ENCODE assay signal across 24 cellular contexts in the genomic region with DNA sequence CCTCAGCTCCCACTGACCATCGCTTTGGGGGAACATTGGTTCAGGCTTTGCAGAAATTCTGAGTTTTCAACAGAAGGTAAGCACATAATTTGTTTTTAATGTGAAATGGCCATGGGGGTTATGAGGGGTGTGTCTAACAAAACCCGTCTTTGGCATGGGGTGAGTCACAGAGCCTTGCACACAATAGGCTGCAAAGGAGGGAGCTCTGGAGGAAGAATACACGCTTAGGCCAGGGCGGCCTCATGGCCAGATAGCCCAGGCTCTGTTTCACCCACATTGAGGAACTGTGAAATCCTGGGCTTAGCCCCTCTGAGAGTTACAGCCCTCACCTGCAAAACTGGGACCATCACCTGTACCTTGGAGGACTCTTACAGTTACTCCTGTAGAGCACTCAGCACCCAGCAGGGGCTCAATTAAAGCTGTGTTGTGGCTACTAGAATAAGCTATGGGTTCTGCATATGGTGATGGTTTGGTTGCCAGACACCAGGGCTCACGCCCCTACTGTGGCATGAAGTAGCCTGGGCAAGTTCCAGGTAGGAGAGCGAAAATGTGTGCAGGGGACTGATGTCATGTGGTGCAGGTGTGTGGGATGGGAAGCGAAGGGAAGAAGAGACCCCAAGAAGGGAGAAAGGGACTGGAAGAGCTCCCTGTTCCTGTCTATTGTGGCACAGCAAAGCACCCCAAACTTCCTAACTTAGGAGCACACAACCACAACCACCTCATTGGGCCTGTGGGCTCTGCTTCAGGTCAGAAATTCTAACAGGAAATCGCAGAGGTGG.
DNase-seq lines count a peak whose midpoint lies in the region; ATAC-seq and TF ChIP-seq lines count a peak whose summit lies in the region.
"Had no signal": no experiment of that assay in that cellular context is flagged by ENCODE, and none has a peak within 500 bp of the region (broad histone marks: within the 10 kb centered on the region; RNA-seq: fewer than 3 reads in every experiment).

No MANE protein-coding gene starts in this region.

- no peak overlapping the region for H3K4me3 Mint-ChIP-seq in stimulated activated memory B cell treated with anti-CD40 and anti-IgM and Interleukin-4, amounts not matched to agents 10 μg/mL and 1 μg/mL and 100 μg/mL, for 72 hours
- no peak overlapping the region for H3K4me3 Mint-ChIP-seq in natural killer cell
- H3K4me3 Mint-ChIP-seq: central memory CD8-positive, alpha-beta T cell; natural killer cell treated with Interleukin-12 subunit alpha and Interleukin-12 subunit beta and Interleukin-15 and Interleukin-18, amount 100 ng/mL, for 72 hours; T-cell had no signal

- no peak for TF ChIP-seq CTCF in cardiac muscle cell (IDR thresholded peaks at IDR 0.05; ENCODE audit: low read depth, low read length)
- no peak for TF ChIP-seq CTCF in left ventricle myocardium inferior (IDR thresholded peaks at IDR 0.05; ENCODE audit: borderline replicate concordance)
- TF ChIP-seq CTCF in RWPE2 (IDR thresholded peaks at IDR 0.05; ENCODE audit: poor library complexity, severe bottlenecking): no peak
- no peak for TF ChIP-seq CTCF in natural killer cell (IDR thresholded peaks at IDR 0.05)

- H3K27me3 ChIP-seq in cardiac muscle cell: no peaks in the 10 kb centered on the region
- no peaks in the 10 kb centered on the region for H3K27me3 ChIP-seq in left ventricle myocardium inferior (ENCODE audit: low read depth)
- no peaks in the 10 kb centered on the region for H3K27me3 ChIP-seq in RWPE2 (ENCODE audit: insufficient read depth, poor library complexity, severe bottlenecking)

- ATAC-seq in RWPE2 (ENCODE audit: low read depth) (peak; percentile 52; the same call in 2 of the 3 replicates), natural killer cell (no peak)
- peak; percentile 31 for ATAC-seq in stimulated activated memory B cell treated with anti-CD40 and anti-IgM and Interleukin-4, amounts not matched to agents 10 μg/mL and 1 μg/mL and 100 μg/mL, for 72 hours
- ATAC-seq: GM12878; natural killer cell treated with Interleukin-12 subunit alpha and Interleukin-12 subunit beta and Interleukin-15 and Interleukin-18, amount 100 ng/mL, for 72 hours; T-cell had no signal

- no peaks in the 10 kb centered on the region for H3K9me3 Mint-ChIP-seq in stimulated activated memory B cell treated with anti-CD40 and anti-IgM and Interleukin-4, amounts not matched to agents 10 μg/mL and 1 μg/mL and 100 μg/mL, for 72 hours
- no peaks in the 10 kb centered on the region for H3K9me3 Mint-ChIP-seq in natural killer cell
- H3K9me3 Mint-ChIP-seq: central memory CD8-positive, alpha-beta T cell; natural killer cell treated with Interleukin-12 subunit alpha and Interleukin-12 subunit beta and Interleukin-15 and Interleukin-18, amount 100 ng/mL, for 72 hours; T-cell had no signal

- intact Hi-C loops in left ventricle myocardium inferior (cut with micrococcal nuclease) (no loop called here), natural killer cell (cut with micrococcal nuclease) (no loop called here)

- H3K4me3 ChIP-seq in cardiac muscle cell: no peak overlapping the region
- no peak overlapping the region for H3K4me3 ChIP-seq in left ventricle myocardium inferior
- no peak overlapping the region for H3K4me3 ChIP-seq in RWPE2 (ENCODE audit: severe bottlenecking)
- H3K4me3 ChIP-seq: GM12878, prostate gland, skin epidermis had no signal

- H3K4me1 Mint-ChIP-seq in stimulated activated memory B cell treated with anti-CD40 and anti-IgM and Interleukin-4, amounts not matched to agents 10 μg/mL and 1 μg/mL and 100 μg/mL, for 72 hours: no peaks in the 10 kb centered on the region
- H3K4me1 Mint-ChIP-seq in natural killer cell: peaks cover 12% of the 10 kb centered on the region in 2 donors
- H3K4me1 Mint-ChIP-seq: central memory CD8-positive, alpha-beta T cell; T-cell had no signal

- H3K27me3 Mint-ChIP-seq in stimulated activated memory B cell treated with anti-CD40 and anti-IgM and Interleukin-4, amounts not matched to agents 10 μg/mL and 1 μg/mL and 100 μg/mL, for 72 hours: no peaks in the 10 kb centered on the region
- peaks cover 6 to 9% of the 10 kb centered on the region in 2 donors for H3K27me3 Mint-ChIP-seq in natural killer cell (ENCODE audit: low read depth in 2 of 2)

- H3K4me1 ChIP-seq in cardiac muscle cell (ENCODE audit: low read depth) (peaks cover 37% of the 10 kb centered on the region), left ventricle myocardium inferior (peaks cover 21% of the 10 kb centered on the region), RWPE2 (ENCODE audit: insufficient read depth, poor library complexity, severe bottlenecking) (no peaks in the 10 kb centered on the region)
- H3K4me1 ChIP-seq: prostate gland had no signal

- H3K27ac Mint-ChIP-seq in stimulated activated memory B cell treated with anti-CD40 and anti-IgM and Interleukin-4, amounts not matched to agents 10 μg/mL and 1 μg/mL and 100 μg/mL, for 72 hours: no peak overlapping the region
- no peak overlapping the region for H3K27ac Mint-ChIP-seq in natural killer cell
- H3K27ac Mint-ChIP-seq: natural killer cell treated with Interleukin-12 subunit alpha and Interleukin-12 subunit beta and Interleukin-15 and Interleukin-18, amount 100 ng/mL, for 72 hours; T-cell had no signal

- no peaks in the 10 kb centered on the region for H3K36me3 Mint-ChIP-seq in stimulated activated memory B cell treated with anti-CD40 and anti-IgM and Interleukin-4, amounts not matched to agents 10 μg/mL and 1 μg/mL and 100 μg/mL, for 72 hours
- no peaks in the 10 kb centered on the region for H3K36me3 Mint-ChIP-seq in natural killer cell
- H3K36me3 Mint-ChIP-seq: T-cell had no signal

- H3K9me3 ChIP-seq in cardiac muscle cell (ENCODE audit: low read depth) (no peaks in the 10 kb centered on the region), left ventricle myocardium inferior (replicated peaks) (no peaks in the 10 kb centered on the region), RWPE2 (ENCODE audit: severe bottlenecking) (no peaks in the 10 kb centered on the region)
- H3K9me3 ChIP-seq: prostate gland had no signal

- no peak for DNase-seq in cardiac muscle cell (ENCODE audit: low read depth in 1 of 2, low spot score in 1 of 2)
- DNase-seq in left ventricle myocardium inferior: no peak
- peak; percentile 25 to 39 for DNase-seq in NCI-H187 (lab: John Stamatoyannopoulos, UW)
- no peak for DNase-seq in RWPE2 (ENCODE audit: low spot score)
- no peak for DNase-seq in substantia nigra (lab: John Stamatoyannopoulos, UW)
- no peak for DNase-seq in activated effector memory CD4-positive, alpha-beta T cell treated with Interleukin-2 at 50 U/mL for 16 hours
- no peak for DNase-seq in natural killer cell
- DNase-seq: activated CD4-positive, alpha-beta T cell treated with anti-CD3 and anti-CD28 coated beads, Interleukin-2, amount 50 U/mL, for 48 hours; activated naive CD4-positive, alpha-beta T cell; amygdala; C1 segment of cervical spinal cord; erythroblast; GF-D8; Karpas-422; NCI-H1694 treated with DMSO at 0.1 percent for 48 hours; SHP77 treated with DMSO at 0.1 percent for 48 hours; stimulated activated CD4-positive, alpha-beta T cell treated with anti-CD3 and anti-CD28 coated beads, Interleukin-2, amount 100 ng/mL, for 48 hours; T-cell had no signal

- no peaks in the 10 kb centered on the region for H3K36me3 ChIP-seq in cardiac muscle cell
- no peaks in the 10 kb centered on the region for H3K36me3 ChIP-seq in left ventricle myocardium inferior
- no peaks in the 10 kb centered on the region for H3K36me3 ChIP-seq in RWPE2 (ENCODE audit: low read depth)
- H3K36me3 ChIP-seq: prostate gland had no signal

- H3K27ac ChIP-seq in cardiac muscle cell (peak overlapping the region; percentile 84), left ventricle myocardium inferior (replicated peaks) (no peak overlapping the region), RWPE2 (ENCODE audit: poor library complexity, severe bottlenecking) (no peak overlapping the region), substantia nigra (ENCODE audit: low read depth, low read length, poor library complexity, severe bottlenecking) (no peak overlapping the region)
- H3K27ac ChIP-seq: prostate gland, skin epidermis had no signal

Comparison
In these comparisons a context has a peak if more than half of its experiments do, and no peak if none do; other contexts are left out.
1. DNase-seq: peak in NCI-H187 (2 of 2); none in cardiac muscle cell (0 of 2), left ventricle myocardium inferior (single experiment), RWPE2 (single experiment), substantia nigra (0 of 49), activated effector memory CD4-positive, alpha-beta T cell treated with Interleukin-2 at 50 U/mL for 16 hours (single experiment) and natural killer cell (single experiment).
2. ATAC-seq: peak in RWPE2 (single experiment) and stimulated activated memory B cell treated with anti-CD40 and anti-IgM and Interleukin-4, amounts not matched to agents 10 μg/mL and 1 μg/mL and 100 μg/mL, for 72 hours (single experiment); none in natural killer cell (0 of 3).